In the genomic region with DNA sequence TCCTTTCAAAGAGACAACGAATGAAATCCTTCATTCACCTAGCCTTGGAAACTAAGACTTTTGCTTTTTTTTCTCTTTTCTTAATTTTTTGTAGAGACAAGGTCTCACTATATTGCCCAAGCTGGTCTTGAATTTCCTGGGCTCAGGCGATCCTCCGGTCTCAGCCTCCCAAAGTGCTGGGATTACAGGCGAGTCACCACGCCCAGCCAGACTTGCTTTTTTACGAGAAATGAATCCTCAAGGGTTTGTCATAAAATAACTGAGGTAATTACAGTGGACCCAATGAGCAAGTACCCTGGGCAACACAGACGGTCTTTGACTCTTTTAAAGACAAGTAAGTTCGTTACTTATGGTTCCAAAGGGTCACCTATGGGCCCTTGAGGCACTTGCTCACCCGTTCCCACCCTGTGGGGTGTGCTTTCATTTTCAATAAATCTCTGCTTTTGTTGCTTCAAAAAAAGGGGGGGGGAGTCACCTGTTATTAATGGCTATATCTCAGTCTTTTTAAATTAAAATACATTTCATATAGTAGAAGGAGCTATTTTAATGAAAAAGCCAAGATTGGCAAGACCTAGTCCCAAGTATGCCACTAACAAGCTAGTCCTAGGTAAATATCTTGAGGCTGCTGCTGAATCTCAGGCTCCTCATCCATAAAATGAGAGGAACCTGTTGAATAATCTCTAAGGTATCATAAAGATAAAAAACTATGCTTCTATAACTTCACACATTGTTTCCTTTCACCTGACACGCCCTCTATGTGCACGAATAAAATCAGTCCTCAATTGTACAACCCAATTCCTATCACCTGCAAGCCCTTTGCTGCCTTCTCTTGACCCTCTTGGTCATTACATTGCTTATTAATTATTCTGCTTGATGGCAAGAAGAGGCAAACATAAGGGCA, we compare ENCODE assay signal across 18 cellular contexts.
DNase-seq lines count a peak whose midpoint lies in the region; ATAC-seq and TF ChIP-seq lines count a peak whose summit lies in the region.
"Had no signal": no experiment of that assay in that cellular context is flagged by ENCODE, and none has a peak within 500 bp of the region (broad histone marks: within the 10 kb centered on the region; RNA-seq: fewer than 3 reads in every experiment).

No MANE protein-coding gene starts in this region.

- TF ChIP-seq RAD21 in SK-N-SH (IDR thresholded peaks at IDR 0.05; ENCODE audit: low read length), result no peak

- no peaks in the 10 kb centered on the region for H3K79me2 ChIP-seq in SK-N-SH (ENCODE audit: insufficient read depth)

- H3K9me3 ChIP-seq in mucosa of descending colon (no peaks in the 10 kb centered on the region), transverse colon (no peaks in the 10 kb centered on the region), SK-N-SH (no peaks in the 10 kb centered on the region), tibial nerve (no peaks in the 10 kb centered on the region)

- intact Hi-C loops in mucosa of descending colon (cut with DNase I, micrococcal nuclease), result no loop called here
- intact Hi-C loops in transverse colon (cut with DNase I; ENCODE audit: low total_unique reads), result no loop called here

- H3K36me3 ChIP-seq in mucosa of descending colon (ENCODE audit: low read depth) (no peaks in the 10 kb centered on the region), transverse colon (no peaks in the 10 kb centered on the region), SK-N-SH (replicated peaks in 1 of 2; ENCODE audit: control insufficient read depth in 1 of 2, insufficient read depth in 2 of 2, low read length in 1 of 2) (no peaks in the 10 kb centered on the region), tibial nerve (no peaks in the 10 kb centered on the region)

- TF ChIP-seq CTCF in mucosa of descending colon (IDR thresholded peaks at IDR 0.05) (no peak), transverse colon (IDR thresholded peaks at IDR 0.05) (no peak), SK-N-SH (IDR thresholded peaks at IDR 0.05) (no peak), tibial nerve (IDR thresholded peaks at IDR 0.05) (no peak)

- 52 to 70% methylated on average over 9 to 11 of the region's 11 CpGs for WGBS in transverse colon (ENCODE audit: low coverage in 1 of 2), 2 donors
- WGBS in SK-N-SH (ENCODE audit: low lambda C conversion rate), result 13% methylated on average over 11 of the region's 11 CpGs
- 90 to 93% methylated on average over 11 of the region's 11 CpGs for WGBS in tibial nerve, 2 donors

- H4K20me1 ChIP-seq in SK-N-SH (ENCODE audit: insufficient read depth), result no peaks in the 10 kb centered on the region

- peak; percentile 93 for ATAC-seq in mucosa of descending colon
- no peak for ATAC-seq in GM18520 (IDR thresholded peaks at IDR 0.05; ENCODE audit: unreplicated experiment)
- ATAC-seq in HG03378 (IDR thresholded peaks at IDR 0.05; ENCODE audit: unreplicated experiment), result no peak
- ATAC-seq: GM23338, HCT116 had no signal

- H3K4me3 ChIP-seq in mucosa of descending colon, result no peak overlapping the region
- H3K4me3 ChIP-seq in transverse colon, result no peak overlapping the region
- H3K4me3 ChIP-seq in SK-N-SH (ENCODE audit: low read depth in 2 of 2, low read length in 1 of 2), result no peak overlapping the region
- H3K4me3 ChIP-seq in tibial nerve, result no peak overlapping the region
- H3K4me3 ChIP-seq: GM23338 had no signal

- H3K4me1 ChIP-seq in mucosa of descending colon (ENCODE audit: low read depth) (no peaks in the 10 kb centered on the region), transverse colon (peaks cover 0 to 7% (median 3%) of the 10 kb centered on the region in 4 donors), SK-N-SH (ENCODE audit: control insufficient read depth in 1 of 2, insufficient read depth in 2 of 2, low read depth in 1 of 2, low read length in 1 of 2) (no peaks in the 10 kb centered on the region), tibial nerve (no peaks in the 10 kb centered on the region)

- DNase-seq in M059J (ENCODE audit: low read depth) (peak; percentile 34), SW480 (ENCODE audit: low spot score) (peak; percentile 4), mucosa of descending colon (peak in 2 of 3 donors; percentile 62 to 66), transverse colon (peak; percentile 55), SK-N-SH (no peak), tibial nerve (ENCODE audit: low spot score in 2 of 2) (no peak)
- DNase-seq: C1 segment of cervical spinal cord; Calu3; CD4-positive, alpha-beta memory T cell; COR-L47; DMS53; DMS79 treated with DMSO at 0.1 percent for 48 hours; GF-D8; H9 had no signal

- H3K4me2 ChIP-seq in SK-N-SH, result no peak overlapping the region
- H3K4me2 ChIP-seq: GM23338 had no signal

- H2AFZ ChIP-seq in SK-N-SH (ENCODE audit: low read depth), result no peak overlapping the region
- H2AFZ ChIP-seq: GM23338 had no signal

- H3K9me2 ChIP-seq in SK-N-SH, result no peaks in the 10 kb centered on the region

- H3K27ac ChIP-seq in transverse colon (peak overlapping the region; percentile 4 to 61 (median 50)), SK-N-SH (ENCODE audit: low read depth in 2 of 2, low read length in 1 of 2) (no peak overlapping the region), tibial nerve (no peak overlapping the region)

- POLR2A ChIA-PET in SK-N-SH (lab: Yijun Ruan, JAX), result no interaction called here

- CTCF ChIA-PET in SK-N-SH (lab: Yijun Ruan, JAX), result no interaction called here

- TF ChIP-seq POLR2A in transverse colon (IDR thresholded peaks at IDR 0.05) (no peak), tibial nerve (IDR thresholded peaks at IDR 0.05) (no peak)

- H3K27me3 ChIP-seq in transverse colon (no peaks in the 10 kb centered on the region), SK-N-SH (ENCODE audit: insufficient read depth) (no peaks in the 10 kb centered on the region; the same call in 1 of the 2 replicates), tibial nerve (no peaks in the 10 kb centered on the region)

- H3F3A ChIP-seq in SK-N-SH (replicated peaks; ENCODE audit: insufficient read depth), result no peaks in the 10 kb centered on the region

- in situ Hi-C loops in transverse colon (cut with MboI; ENCODE audit: low pct_ligation_motif_present in 1 of 4, low pct_unique_long_range_greater_than_20kb in 1 of 4, low sequenced_read_pairs in 3 of 4), result no loop called here

- TF ChIP-seq EP300 in transverse colon (IDR thresholded peaks at IDR 0.05; ENCODE audit: low read depth) (no peak), SK-N-SH (IDR thresholded peaks at IDR 0.05; ENCODE audit: borderline replicate concordance in 1 of 2, low read depth in 1 of 2, low read length in 1 of 2) (no peak), tibial nerve (IDR thresholded peaks at IDR 0.05) (no peak)

- no peak overlapping the region for H3K9ac ChIP-seq in SK-N-SH

TF ChIP-seq in SK-N-SH, 30 proteins besides CTCF, POLR2A, EP300 and RAD21:
- TF ChIP-seq TAF1 (IDR thresholded peaks at IDR 0.05; ENCODE audit: borderline replicate concordance, low read depth, low read length) (no peak), NRF1 (IDR thresholded peaks at IDR 0.05; ENCODE audit: low read depth, low read length) (no peak), JUND (IDR thresholded peaks at IDR 0.05) (no peak), TEAD4 (IDR thresholded peaks at IDR 0.05; ENCODE audit: borderline replicate concordance, insufficient read depth) (no peak)
- TF ChIP-seq, protein P1, sequence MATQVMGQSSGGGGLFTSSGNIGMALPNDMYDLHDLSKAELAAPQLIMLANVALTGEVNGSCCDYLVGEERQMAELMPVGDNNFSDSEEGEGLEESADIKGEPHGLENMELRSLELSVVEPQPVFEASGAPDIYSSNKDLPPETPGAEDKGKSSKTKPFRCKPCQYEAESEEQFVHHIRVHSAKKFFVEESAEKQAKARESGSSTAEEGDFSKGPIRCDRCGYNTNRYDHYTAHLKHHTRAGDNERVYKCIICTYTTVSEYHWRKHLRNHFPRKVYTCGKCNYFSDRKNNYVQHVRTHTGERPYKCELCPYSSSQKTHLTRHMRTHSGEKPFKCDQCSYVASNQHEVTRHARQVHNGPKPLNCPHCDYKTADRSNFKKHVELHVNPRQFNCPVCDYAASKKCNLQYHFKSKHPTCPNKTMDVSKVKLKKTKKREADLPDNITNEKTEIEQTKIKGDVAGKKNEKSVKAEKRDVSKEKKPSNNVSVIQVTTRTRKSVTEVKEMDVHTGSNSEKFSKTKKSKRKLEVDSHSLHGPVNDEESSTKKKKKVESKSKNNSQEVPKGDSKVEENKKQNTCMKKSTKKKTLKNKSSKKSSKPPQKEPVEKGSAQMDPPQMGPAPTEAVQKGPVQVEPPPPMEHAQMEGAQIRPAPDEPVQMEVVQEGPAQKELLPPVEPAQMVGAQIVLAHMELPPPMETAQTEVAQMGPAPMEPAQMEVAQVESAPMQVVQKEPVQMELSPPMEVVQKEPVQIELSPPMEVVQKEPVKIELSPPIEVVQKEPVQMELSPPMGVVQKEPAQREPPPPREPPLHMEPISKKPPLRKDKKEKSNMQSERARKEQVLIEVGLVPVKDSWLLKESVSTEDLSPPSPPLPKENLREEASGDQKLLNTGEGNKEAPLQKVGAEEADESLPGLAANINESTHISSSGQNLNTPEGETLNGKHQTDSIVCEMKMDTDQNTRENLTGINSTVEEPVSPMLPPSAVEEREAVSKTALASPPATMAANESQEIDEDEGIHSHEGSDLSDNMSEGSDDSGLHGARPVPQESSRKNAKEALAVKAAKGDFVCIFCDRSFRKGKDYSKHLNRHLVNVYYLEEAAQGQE (IDR thresholded peaks at IDR 0.05; ENCODE audit: low read depth, low read length), result no peak

Comparison
In these comparisons a context has a peak if more than half of its experiments do, and no peak if none do; other contexts are left out.
1. DNase-seq: peak in M059J (single experiment), SW480 (single experiment), mucosa of descending colon (2 of 3) and transverse colon (single experiment); none in SK-N-SH (single experiment) and tibial nerve (0 of 2).
2. H3K27ac ChIP-seq: peak in transverse colon (4 of 4); none in SK-N-SH (0 of 2) and tibial nerve (0 of 4).